Comparison of ENCODE assay signal across 8 cellular contexts in the genomic region with DNA sequence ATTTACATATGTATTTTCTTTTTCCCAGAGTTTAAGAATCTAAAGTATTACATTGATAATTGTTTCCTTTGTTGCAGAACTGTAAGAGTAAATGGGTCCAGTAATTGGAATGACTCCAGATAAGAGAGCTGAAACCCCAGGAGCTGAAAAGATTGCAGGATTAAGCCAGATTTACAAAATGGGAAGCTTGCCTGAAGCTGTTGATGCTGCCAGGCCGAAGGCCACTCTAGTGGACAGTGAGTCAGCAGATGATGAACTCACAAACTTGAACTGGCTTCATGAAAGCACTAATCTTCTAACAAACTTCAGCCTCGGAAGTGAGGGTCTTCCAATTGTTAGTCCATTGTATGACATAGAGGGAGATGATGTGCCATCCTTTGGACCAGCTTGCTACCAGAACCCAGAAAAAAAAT. TPM values are rescaled to one million over a fixed set of nuclear protein-coding genes. Genes with fewer than 3 reads are reported as not detected.
DNase-seq lines count a peak whose midpoint lies in the region; ATAC-seq and TF ChIP-seq lines count a peak whose summit lies in the region.

No MANE protein-coding gene starts in this region.

- in situ Hi-C loops in astrocyte of the cerebellum (cut with HindIII; ENCODE audit: low sequenced_read_pairs): no loop called here

- H3K4me1 ChIP-seq in skeletal muscle satellite cell (ENCODE audit: control insufficient read depth, insufficient read depth, low read length): peaks cover 40% of the 10 kb centered on the region

- H3K4me3 ChIP-seq in astrocyte of the cerebellum (ENCODE audit: low read depth, low read length) (no peak overlapping the region), skeletal muscle satellite cell (ENCODE audit: low read length) (no peak overlapping the region)

- ATAC-seq in HG03342 (IDR thresholded peaks at IDR 0.05; ENCODE audit: unreplicated experiment) (no peak), HG03469 (IDR thresholded peaks at IDR 0.05; ENCODE audit: unreplicated experiment) (no peak)

- H3K9me3 ChIP-seq in skeletal muscle satellite cell (replicated peaks; ENCODE audit: low read length): peaks cover 6% of the 10 kb centered on the region

- DNase-seq in GM04504 (ENCODE audit: low read depth): peak; percentile 69
- DNase-seq in astrocyte of the cerebellum (ENCODE audit: low read depth): peak; percentile 73
- peak; percentile 26 for DNase-seq in hepatic stellate cell (ENCODE audit: low spot score)
- DNase-seq in NCI-H2196 treated with DMSO at 0.1 percent for 48 hours (lab: John Stamatoyannopoulos, UW; ENCODE audit: unreplicated experiment): no peak
- DNase-seq in stimulated activated CD4-positive, alpha-beta T cell treated with anti-CD3 and anti-CD28 coated beads, Interleukin-4, amount 100 ng/mL, for 24 hours: no peak

- no peak for TF ChIP-seq CTCF in astrocyte of the cerebellum (IDR thresholded peaks at IDR 0.05; ENCODE audit: low read depth, low read length, missing control alignments)

- H3K36me3 ChIP-seq in skeletal muscle satellite cell (ENCODE audit: insufficient read depth, low read length): peaks cover 39% of the 10 kb centered on the region

- H3K9ac ChIP-seq in skeletal muscle satellite cell (ENCODE audit: low read depth, low read length): peak overlapping the region; percentile 11

- peak overlapping the region; percentile 44 for H3K4me2 ChIP-seq in skeletal muscle satellite cell (ENCODE audit: low read length)

- H3K27me3 ChIP-seq in skeletal muscle satellite cell (ENCODE audit: control insufficient read depth, insufficient read depth, low read length): no peaks in the 10 kb centered on the region

RNA-seq across cellular contexts. Expression of a gene that starts 31.6 kb away (rescaled TPM):
- 24.5 and 29.2 TPM in 2 replicates for total RNA-seq in skeletal muscle satellite cell (2012; rRNA removed)

Comparison
In these comparisons a context has a peak if more than half of its experiments do, and no peak if none do; other contexts are left out.
1. DNase-seq: peak in GM04504 (single experiment), astrocyte of the cerebellum (single experiment) and hepatic stellate cell (single experiment); none in NCI-H2196 treated with DMSO at 0.1 percent for 48 hours (single experiment) and stimulated activated CD4-positive, alpha-beta T cell treated with anti-CD3 and anti-CD28 coated beads, Interleukin-4, amount 100 ng/mL, for 24 hours (single experiment).